In the genomic region with DNA sequence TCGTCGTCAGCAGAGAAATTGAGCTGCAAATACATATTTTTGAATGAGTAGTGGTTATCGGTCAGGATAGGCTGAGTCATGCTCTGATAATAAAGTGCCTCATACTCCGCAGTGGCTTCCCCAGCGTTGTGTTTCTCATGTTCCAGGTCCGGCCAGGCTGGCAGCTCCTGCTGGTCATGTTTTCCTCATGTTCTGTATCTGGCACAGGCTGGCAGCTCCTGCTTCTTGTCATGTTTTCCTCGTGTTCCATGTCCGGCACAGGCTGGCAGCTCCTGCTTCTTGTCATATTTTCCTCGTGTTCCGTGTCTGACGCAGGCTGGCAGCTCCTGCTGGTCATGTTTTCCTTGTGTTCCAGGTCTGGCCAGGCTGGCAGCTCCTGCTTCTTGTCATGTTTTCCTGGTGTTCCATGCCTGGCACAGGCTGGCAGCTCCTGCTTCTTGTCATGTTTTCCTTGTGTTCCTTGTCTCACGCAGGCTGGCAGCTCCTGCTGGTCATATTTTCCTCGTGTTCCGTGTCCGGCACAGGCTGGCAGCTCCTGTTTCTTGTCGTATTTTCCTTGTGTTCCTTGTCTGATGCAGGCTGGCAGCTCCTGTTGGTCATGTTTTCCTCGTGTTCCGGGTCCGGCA, we compare ENCODE assay signal across 19 cellular contexts.
DNase-seq lines count a peak whose midpoint lies in the region; ATAC-seq and TF ChIP-seq lines count a peak whose summit lies in the region.
"Had no signal": no experiment of that assay in that cellular context is flagged by ENCODE, and none has a peak within 500 bp of the region (broad histone marks: within the 10 kb centered on the region; RNA-seq: fewer than 3 reads in every experiment).

No MANE protein-coding gene starts in this region.

- H3K79me1 ChIP-seq in neuronal stem cell (ENCODE audit: low read depth, low read length) = peaks cover 1% of the 10 kb centered on the region

- no peak overlapping the region for H2BK5ac ChIP-seq in neuronal stem cell (ENCODE audit: low read length)

- peak overlapping the region; percentile 14 for H3K4ac ChIP-seq in neuronal stem cell (ENCODE audit: low read length)

- H3K27me3 ChIP-seq in neuronal stem cell (ENCODE audit: control insufficient read depth in 3 of 3, insufficient read depth in 3 of 3, low read depth in 1 of 3, low read length in 3 of 3) = no peaks in the 10 kb centered on the region

- no peaks in the 10 kb centered on the region for H3K4me1 ChIP-seq in neuronal stem cell (ENCODE audit: control insufficient read depth in 2 of 2, insufficient read depth in 1 of 2, low read depth in 1 of 2, low read length in 2 of 2)

- TF ChIP-seq CTCF in VCaP (conservative IDR thresholded peaks at IDR 0.05) = no peak

- peaks cover 16% of the 10 kb centered on the region for H3K4me1 Mint-ChIP-seq in dendritic cell treated with granulocyte-macrophage colony-stimulating factor and Interleukin-4, amounts not matched to agents 40 ng/mL and 50 ng/mL, for 4 days (ENCODE audit: low read depth)
- H3K4me1 Mint-ChIP-seq: activated naive CD4-positive, alpha-beta T cell treated with anti-CD3 and anti-CD28 coated beads, Interleukin-2, amount 50 U/mL, for 24 hours had no signal

- ATAC-seq in GM21737 (IDR thresholded peaks at IDR 0.05; ENCODE audit: unreplicated experiment) = no peak

- H2BK12ac ChIP-seq in neuronal stem cell (ENCODE audit: low read length) = no peak overlapping the region

- H4K91ac ChIP-seq in neuronal stem cell (ENCODE audit: low read depth, low read length, poor library complexity) = no peak overlapping the region

- H3K4me3 ChIP-seq in neuronal stem cell (ENCODE audit: low read length in 2 of 2) = no peak overlapping the region
- H3K4me3 ChIP-seq: GM23248, smooth muscle cell had no signal

- WGBS in neuronal stem cell (ENCODE audit: extremely low coverage in 2 of 2, insufficient read length in 2 of 2, insufficient replicate concordance in 1 of 2), 2 donors = no CpG with 5 or more reads among the region's 19 CpGs

- H2AK5ac ChIP-seq in neuronal stem cell (ENCODE audit: low read depth, low read length) = no peak overlapping the region

- peak overlapping the region; percentile 52 for H3K27ac ChIP-seq in VCaP
- H3K27ac ChIP-seq in neuronal stem cell (replicated peaks; ENCODE audit: low read length) = no peak overlapping the region
- peak overlapping the region; percentile 70 for H3K27ac ChIP-seq in temporal lobe (ENCODE audit: low read depth, low read length)
- H3K27ac ChIP-seq: GM23248, KMS-11 had no signal

- peak overlapping the region; percentile 11 for H3K14ac ChIP-seq in neuronal stem cell (ENCODE audit: low read length)

- H3K36me3 ChIP-seq in neuronal stem cell (replicated peaks in 1 of 2; ENCODE audit: control insufficient read depth in 2 of 2, insufficient read depth in 2 of 2, low read length in 2 of 2) = peaks cover 0 to 3% of the 10 kb centered on the region in 2 donors

- peaks cover 39% of the 10 kb centered on the region for H3K36me3 Mint-ChIP-seq in dendritic cell treated with granulocyte-macrophage colony-stimulating factor and Interleukin-4, amounts not matched to agents 40 ng/mL and 50 ng/mL, for 4 days (ENCODE audit: low read depth)

- H4K8ac ChIP-seq in neuronal stem cell (ENCODE audit: low read depth, low read length) = no peak overlapping the region

- H3K9me3 ChIP-seq in neuronal stem cell (replicated peaks in 1 of 2; ENCODE audit: control insufficient read depth in 2 of 2, insufficient read depth in 1 of 2, low read depth in 1 of 2, low read length in 2 of 2) = no peaks in the 10 kb centered on the region

- no peaks in the 10 kb centered on the region for H3K27me3 Mint-ChIP-seq in dendritic cell treated with granulocyte-macrophage colony-stimulating factor and Interleukin-4, amounts not matched to agents 40 ng/mL and 50 ng/mL, for 4 days
- H3K27me3 Mint-ChIP-seq: activated naive CD4-positive, alpha-beta T cell treated with anti-CD3 and anti-CD28 coated beads, Interleukin-2, amount 50 U/mL, for 24 hours; type B pancreatic cell had no signal

- no peak overlapping the region for H3K18ac ChIP-seq in neuronal stem cell (ENCODE audit: low read length)

- H2AFZ ChIP-seq in neuronal stem cell (ENCODE audit: low read length) = no peak overlapping the region
- H2AFZ ChIP-seq: GM23248 had no signal

- no peak overlapping the region for H3K4me3 Mint-ChIP-seq in dendritic cell treated with granulocyte-macrophage colony-stimulating factor and Interleukin-4, amounts not matched to agents 40 ng/mL and 50 ng/mL, for 4 days
- H3K4me3 Mint-ChIP-seq: activated naive CD4-positive, alpha-beta T cell treated with anti-CD3 and anti-CD28 coated beads, Interleukin-2, amount 50 U/mL, for 24 hours; type B pancreatic cell had no signal

- H2BK15ac ChIP-seq in neuronal stem cell (ENCODE audit: low read length) = no peak overlapping the region

- H3K9me3 Mint-ChIP-seq in dendritic cell treated with granulocyte-macrophage colony-stimulating factor and Interleukin-4, amounts not matched to agents 40 ng/mL and 50 ng/mL, for 4 days = no peaks in the 10 kb centered on the region
- H3K9me3 Mint-ChIP-seq: activated naive CD4-positive, alpha-beta T cell treated with anti-CD3 and anti-CD28 coated beads, Interleukin-2, amount 50 U/mL, for 24 hours; type B pancreatic cell had no signal

- intact Hi-C loops in dendritic cell treated with granulocyte-macrophage colony-stimulating factor and Interleukin-4, amounts not matched to agents 40 ng/mL and 50 ng/mL, for 4 days (cut with micrococcal nuclease) = loop anchor here (10.0 kb wide), 1 partner anchor 153 kb away; a partner anchor contains a TSS

- peak overlapping the region; percentile 36 for H3K23ac ChIP-seq in neuronal stem cell (ENCODE audit: low read depth, low read length, poor library complexity)

- no peak overlapping the region for H3K9ac ChIP-seq in neuronal stem cell (ENCODE audit: low read depth, low read length, poor library complexity)
- H3K9ac ChIP-seq: GM23248, KMS-11 had no signal

- peak overlapping the region; percentile 63 for H3K27ac Mint-ChIP-seq in dendritic cell treated with granulocyte-macrophage colony-stimulating factor and Interleukin-4, amounts not matched to agents 40 ng/mL and 50 ng/mL, for 4 days
- H3K27ac Mint-ChIP-seq: activated naive CD4-positive, alpha-beta T cell treated with anti-CD3 and anti-CD28 coated beads, Interleukin-2, amount 50 U/mL, for 24 hours; type B pancreatic cell had no signal

- no peak overlapping the region for H2BK120ac ChIP-seq in neuronal stem cell (ENCODE audit: low read depth, low read length)

- no peak for DNase-seq in neuronal stem cell (ENCODE audit: low spot score)
- no peak for DNase-seq in NCI-H510A (lab: John Stamatoyannopoulos, UW)
- no peak for DNase-seq in NCI-H146 (lab: John Stamatoyannopoulos, UW)
- DNase-seq: activated CD4-positive, alpha-beta T cell treated with anti-CD3 and anti-CD28 coated beads, Interleukin-2, amount 50 U/mL, for 1 hour; Calu3; effector CD8-positive, alpha-beta T cell; GM23248; NCI-H1105; NCI-H2171; NCI-H748 treated with DMSO at 0.1 percent for 48 hours; T-helper 9 cell had no signal

- H3K4me2 ChIP-seq in neuronal stem cell (ENCODE audit: insufficient read depth, low read length, poor library complexity, severe bottlenecking) = no peak overlapping the region
- H3K4me2 ChIP-seq: KMS-11, smooth muscle cell had no signal
